In genomic region chr22:25419247-25420113, GRCh38 we compare ENCODE assay signal across 8 cellular contexts.
DNase-seq lines count a peak whose midpoint lies in the region; ATAC-seq, FAIRE-seq and TF ChIP-seq lines count a peak whose summit lies in the region.

No MANE protein-coding gene starts in this region.

- intact Hi-C loops in kidney (cut with DNase I), result no loop called here
- intact Hi-C loops in thyroid gland (cut with DNase I), result no loop called here

- H3K4me3 Mint-ChIP-seq in activated T-cell treated with anti-CD3 and anti-CD28 coated beads, Interleukin-2, amount 50 U/mL, for 4 hours, result peak overlapping the region; percentile 67

- no peak for TF ChIP-seq POLR2A in thyroid gland (IDR thresholded peaks at IDR 0.05)

- H3K9me3 Mint-ChIP-seq in activated T-cell treated with anti-CD3 and anti-CD28 coated beads, Interleukin-2, amount 50 U/mL, for 4 hours, result no peaks in the 10 kb centered on the region

- H3K36me3 ChIP-seq in kidney (ENCODE audit: control insufficient read depth in 1 of 2, insufficient read depth in 2 of 2, low read length in 2 of 2) (no peaks in the 10 kb centered on the region), thyroid gland (no peaks in the 10 kb centered on the region)

- peaks cover 22% of the 10 kb centered on the region for H3K4me1 Mint-ChIP-seq in activated T-cell treated with anti-CD3 and anti-CD28 coated beads, Interleukin-2, amount 50 U/mL, for 4 hours (ENCODE audit: low read depth)

- no peak for FAIRE-seq in kidney (lab: Jason Lieb, UNC)

- H3K27me3 Mint-ChIP-seq in activated T-cell treated with anti-CD3 and anti-CD28 coated beads, Interleukin-2, amount 50 U/mL, for 4 hours (ENCODE audit: low read depth), result peaks cover 55% of the 10 kb centered on the region

- no peaks in the 10 kb centered on the region for H3K27me3 ChIP-seq in thyroid gland

- H3K36me3 Mint-ChIP-seq in activated T-cell treated with anti-CD3 and anti-CD28 coated beads, Interleukin-2, amount 50 U/mL, for 4 hours (ENCODE audit: insufficient read depth), result no peaks in the 10 kb centered on the region

- H3K9me3 ChIP-seq in kidney (ENCODE audit: control insufficient read depth in 1 of 2, low read length in 2 of 2), result no peaks in the 10 kb centered on the region
- no peaks in the 10 kb centered on the region for H3K9me3 ChIP-seq in thyroid gland

- ATAC-seq in activated T-cell treated with anti-CD3 and anti-CD28 coated beads, Interleukin-2, amount 50 U/mL, for 4 hours, result peak in 1 of 2 donors; percentile 32

- H3K27ac ChIP-seq in kidney (ENCODE audit: low read depth in 2 of 2, low read length in 2 of 2) (no peak overlapping the region), thyroid gland (peak overlapping the region in 1 of 3 donors; percentile 1)

- no peak for TF ChIP-seq CTCF in WI38 (IDR thresholded peaks at IDR 0.05; ENCODE audit: low read depth, low read length)
- TF ChIP-seq CTCF in kidney (IDR thresholded peaks at IDR 0.05; ENCODE audit: borderline replicate concordance, extremely low read depth, insufficient read depth), result no peak
- TF ChIP-seq CTCF in thyroid gland (IDR thresholded peaks at IDR 0.05), result peak in 2 of 6 experiments; percentile 13 to 29

- DNase-seq in activated T-cell treated with anti-CD3 and anti-CD28 coated beads, Interleukin-2, amount 50 U/mL, for 4 hours, result no peak
- no peak for DNase-seq in activated T-cell treated with anti-CD3 and anti-CD28 coated beads, Interleukin-2, amount 50 U/mL, for 48 hours
- DNase-seq in kidney, result peak; percentile 54
- peak; percentile 75 to 76 for DNase-seq in thyroid gland
- DNase-seq in UCSD-AML1 (lab: John Stamatoyannopoulos, UW; ENCODE audit: unreplicated experiment), result no peak
- no peak for DNase-seq in 8988T
- no peak for DNase-seq in cerebellum (ENCODE audit: low spot score)

- peak overlapping the region; percentile 12; the same call in 1 of the 2 replicates for H3K4me3 ChIP-seq in WI38 (ENCODE audit: low read depth, low read length)
- peak overlapping the region in 1 of 2 donors; percentile 7 for H3K4me3 ChIP-seq in kidney (ENCODE audit: low read length in 2 of 2)
- H3K4me3 ChIP-seq in thyroid gland (replicated peaks in 1 of 3), result peak overlapping the region in 1 of 3 donors; percentile 4

- H3K4me1 ChIP-seq in kidney (ENCODE audit: control insufficient read depth in 1 of 2, insufficient read depth in 1 of 2, low read depth in 1 of 2, low read length in 2 of 2) (peaks cover 0 to 8% of the 10 kb centered on the region in 2 donors), thyroid gland (peaks cover 20 to 27% of the 10 kb centered on the region in 2 donors)

- 16 to 25% methylated on average over 25 of the region's 25 CpGs for WGBS in thyroid gland, 2 donors

- H3K9ac ChIP-seq in kidney (ENCODE audit: low read length in 2 of 2), result no peak overlapping the region

Comparison
In these comparisons a context has a peak if more than half of its experiments do, and no peak if none do; other contexts are left out.
1. DNase-seq: peak in kidney (single experiment) and thyroid gland (2 of 2); none in activated T-cell treated with anti-CD3 and anti-CD28 coated beads, Interleukin-2, amount 50 U/mL, for 4 hours (single experiment), activated T-cell treated with anti-CD3 and anti-CD28 coated beads, Interleukin-2, amount 50 U/mL, for 48 hours (0 of 2), UCSD-AML1 (single experiment), 8988T (single experiment) and cerebellum (single experiment).